Comparison of ENCODE assay signal across 19 cellular contexts in the genomic region with DNA sequence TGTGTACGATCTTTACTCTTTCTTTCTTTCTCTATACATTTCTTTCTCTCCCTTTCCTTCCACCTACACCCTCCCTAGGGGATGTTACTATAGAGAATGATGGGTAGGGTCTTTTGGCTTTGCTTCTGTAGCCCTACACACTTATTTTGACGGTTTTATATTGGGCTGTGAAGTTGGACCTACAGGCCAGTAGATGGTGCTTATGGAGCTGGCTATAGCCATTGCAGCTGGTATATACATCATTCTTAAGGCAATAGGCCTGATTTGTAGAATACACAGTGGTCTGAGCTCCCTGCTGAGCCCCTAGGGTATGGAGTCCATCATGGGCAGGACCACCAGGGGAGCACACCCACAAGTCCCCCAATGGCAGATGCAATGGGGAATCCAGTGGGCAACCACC.
A peak's percentile ranks its signal among the peaks of the same experiment; 100 is the strongest.
DNase-seq lines count a peak whose midpoint lies in the region; ATAC-seq, FAIRE-seq and TF ChIP-seq lines count a peak whose summit lies in the region.
"Had no signal": no experiment of that assay in that cellular context is flagged by ENCODE, and none has a peak within 500 bp of the region (broad histone marks: within the 10 kb centered on the region; RNA-seq: fewer than 3 reads in every experiment).

No MANE protein-coding gene starts in this region.

- H3K27me3 ChIP-seq in left ventricle myocardium inferior (ENCODE audit: low read depth) (no peaks in the 10 kb centered on the region), H1 (replicated peaks in 1 of 4; ENCODE audit: control insufficient read depth in 3 of 4, extremely low read depth in 1 of 4, insufficient read depth in 3 of 4, low read length in 3 of 4) (no peaks in the 10 kb centered on the region), mesendoderm (ENCODE audit: insufficient read depth, low read length, poor library complexity) (no peaks in the 10 kb centered on the region), neuronal stem cell (ENCODE audit: control insufficient read depth in 3 of 3, insufficient read depth in 3 of 3, low read depth in 1 of 3, low read length in 3 of 3) (no peaks in the 10 kb centered on the region)

- H2BK20ac ChIP-seq in H1 (ENCODE audit: low read length): no peak overlapping the region

- H3K9ac ChIP-seq in H1 (replicated peaks in 1 of 4; ENCODE audit: extremely low read depth in 1 of 4, low read depth in 3 of 4, low read length in 3 of 4): no peak overlapping the region
- no peak overlapping the region for H3K9ac ChIP-seq in mesendoderm (ENCODE audit: low read length)
- H3K9ac ChIP-seq in neuronal stem cell (ENCODE audit: low read depth, low read length, poor library complexity): no peak overlapping the region

- H3K27ac ChIP-seq in left ventricle myocardium inferior (replicated peaks) (no peak overlapping the region), H1 (ENCODE audit: low read depth, low read length) (no peak overlapping the region), mesendoderm (ENCODE audit: low read depth, low read length) (no peak overlapping the region), neuronal stem cell (replicated peaks; ENCODE audit: low read length) (no peak overlapping the region)

- H3K56ac ChIP-seq in H1 (replicated peaks; ENCODE audit: insufficient read length, low read depth, low read length) (no peak overlapping the region), mesendoderm (ENCODE audit: low read length) (no peak overlapping the region)

- POLR2A ChIA-PET in H1 (lab: Charles Lee; ENCODE audit: partially characterized antibody): no interaction called here

- H4K20me1 ChIP-seq in H1 (replicated peaks in 1 of 2; ENCODE audit: control insufficient read depth in 1 of 2, insufficient read depth in 2 of 2, low read length in 2 of 2): no peaks in the 10 kb centered on the region

- H3K4me3 ChIP-seq in left ventricle myocardium inferior (no peak overlapping the region), H1 (ENCODE audit: extremely low read depth in 1 of 4, insufficient read depth in 2 of 4, low read depth in 3 of 4, low read length in 4 of 4) (no peak overlapping the region), mesendoderm (ENCODE audit: low read length) (no peak overlapping the region), neuronal stem cell (ENCODE audit: low read length in 2 of 2) (no peak overlapping the region)
- H3K4me3 ChIP-seq: HAP-1 had no signal

- H3K4me1 ChIP-seq in left ventricle myocardium inferior: no peaks in the 10 kb centered on the region
- H3K4me1 ChIP-seq in H1 (replicated peaks in 1 of 4; ENCODE audit: control insufficient read depth in 3 of 4, insufficient read depth in 4 of 4, low read length in 3 of 4): no peaks in the 10 kb centered on the region
- H3K4me1 ChIP-seq in mesendoderm (ENCODE audit: control insufficient read depth, low read depth, low read length): no peaks in the 10 kb centered on the region
- no peaks in the 10 kb centered on the region for H3K4me1 ChIP-seq in neuronal stem cell (ENCODE audit: control insufficient read depth in 2 of 2, insufficient read depth in 1 of 2, low read depth in 1 of 2, low read length in 2 of 2)
- H3K4me1 ChIP-seq: HAP-1 had no signal

- H3K23ac ChIP-seq in H1 (ENCODE audit: insufficient read length) (no peak overlapping the region), mesendoderm (ENCODE audit: low read length) (no peak overlapping the region), neuronal stem cell (ENCODE audit: low read depth, low read length, poor library complexity) (no peak overlapping the region)

- no peak for TF ChIP-seq EP300 in H1 (IDR thresholded peaks at IDR 0.05; ENCODE audit: borderline replicate concordance in 1 of 2, low read depth in 2 of 2, low read length in 2 of 2)

- H2BK5ac ChIP-seq in H1 (ENCODE audit: low read depth, low read length) (no peak overlapping the region), mesendoderm (ENCODE audit: low read length) (no peak overlapping the region), neuronal stem cell (ENCODE audit: low read length) (no peak overlapping the region)

- ATAC-seq in left cardiac atrium (no peak), HG03354 (IDR thresholded peaks at IDR 0.05; ENCODE audit: poor library complexity, severe bottlenecking, unreplicated experiment) (no peak), HG02610 (IDR thresholded peaks at IDR 0.05; ENCODE audit: unreplicated experiment) (no peak)
- ATAC-seq: CD8-positive, alpha-beta T cell had no signal

- H3K23me2 ChIP-seq in H1 (ENCODE audit: low read depth, low read length): no peaks in the 10 kb centered on the region

- H4K91ac ChIP-seq in H1 (replicated peaks; ENCODE audit: insufficient read length, low read length) (no peak overlapping the region), neuronal stem cell (ENCODE audit: low read depth, low read length, poor library complexity) (no peak overlapping the region)

- H2AFZ ChIP-seq in H1 (ENCODE audit: low read length) (no peak overlapping the region), neuronal stem cell (ENCODE audit: low read length) (no peak overlapping the region)

- WGBS in H1 (ENCODE audit: extremely low coverage in 1 of 2, insufficient coverage in 1 of 2, insufficient read length in 1 of 2, insufficient replicate concordance in 2 of 2, low coverage in 1 of 2, low lambda C conversion rate in 2 of 2, missing lambda C conversion rate in 1 of 2), 2 experiments: 88% methylated on average over 2 of the region's 2 CpGs; no CpG with 5 or more reads in 1 of the 2 experiments
- WGBS in mesendoderm (ENCODE audit: extremely low coverage, insufficient coverage, low lambda C conversion rate): no CpG with 5 or more reads among the region's 2 CpGs
- no CpG with 5 or more reads among the region's 2 CpGs for WGBS in neuronal stem cell (ENCODE audit: extremely low coverage in 2 of 2, insufficient read length in 2 of 2, insufficient replicate concordance in 1 of 2), 2 donors

- CTCF ChIA-PET in H1 (lab: Charles Lee; ENCODE audit: partially characterized antibody): interaction anchor here (0.8 to 1.1 kb wide), 2 partner anchors 10 to 334 kb away, joined by 3 read pairs; no protein-coding TSS in a partner anchor

- intact Hi-C loops in left ventricle myocardium inferior (cut with micrococcal nuclease): no loop called here
- intact Hi-C loops in left cardiac atrium (cut with DNase I): no loop called here

- no peak overlapping the region for H2BK12ac ChIP-seq in H1 (ENCODE audit: low read depth, low read length)
- H2BK12ac ChIP-seq in neuronal stem cell (ENCODE audit: low read length): no peak overlapping the region

- TF ChIP-seq CTCF in left ventricle myocardium inferior (IDR thresholded peaks at IDR 0.05; ENCODE audit: borderline replicate concordance) (peak; percentile 15), H1 (IDR thresholded peaks at IDR 0.05; ENCODE audit: control extremely low read depth in 1 of 3, insufficient read depth in 1 of 3, low read depth in 1 of 3, low read length in 3 of 3) (no peak)

- peak; percentile 28 to 46 for TF ChIP-seq RAD21 in H1 (IDR thresholded peaks at IDR 0.05 in 1 of 2, conservative IDR thresholded peaks at IDR 0.05 in 1 of 2; ENCODE audit: low read depth in 2 of 2, low read length in 2 of 2)

- no peak for DNase-seq in left ventricle myocardium inferior
- no peak for DNase-seq in left cardiac atrium
- peak; percentile 0 for DNase-seq in NCI-H69 (lab: John Stamatoyannopoulos, UW)
- no peak for DNase-seq in H1 (ENCODE audit: low read depth in 1 of 2, low spot score in 2 of 2)
- DNase-seq in mesendoderm: peak; percentile 31
- no peak for DNase-seq in neuronal stem cell (ENCODE audit: low spot score)
- DNase-seq: ACHN; CD8-positive, alpha-beta T cell; COR-L47; DMS153; DMS79 treated with DMSO at 0.1 percent for 48 hours; EL; GDM1; GOT3 had no signal

- H3K14ac ChIP-seq in H1 (ENCODE audit: insufficient read length): no peak overlapping the region
- no peak overlapping the region for H3K14ac ChIP-seq in neuronal stem cell (ENCODE audit: low read length)

- H3K4ac ChIP-seq in H1 (replicated peaks; ENCODE audit: insufficient read length, low read depth, low read length): no peak overlapping the region
- no peak overlapping the region for H3K4ac ChIP-seq in mesendoderm (ENCODE audit: low read depth, low read length)
- H3K4ac ChIP-seq in neuronal stem cell (ENCODE audit: low read length): no peak overlapping the region

- H3K36me3 ChIP-seq in left ventricle myocardium inferior (no peaks in the 10 kb centered on the region), H1 (ENCODE audit: control insufficient read depth in 2 of 4, insufficient read depth in 4 of 4, low read length in 3 of 4) (no peaks in the 10 kb centered on the region), mesendoderm (ENCODE audit: control insufficient read depth, insufficient read depth, low read length) (no peaks in the 10 kb centered on the region), neuronal stem cell (replicated peaks in 1 of 2; ENCODE audit: control insufficient read depth in 2 of 2, insufficient read depth in 2 of 2, low read length in 2 of 2) (no peaks in the 10 kb centered on the region)
- H3K36me3 ChIP-seq: HAP-1 had no signal

- no peak overlapping the region for H4K8ac ChIP-seq in H1 (ENCODE audit: extremely low read depth, insufficient read depth, low read length)
- H4K8ac ChIP-seq in mesendoderm (ENCODE audit: low read depth, low read length): no peak overlapping the region
- H4K8ac ChIP-seq in neuronal stem cell (ENCODE audit: low read depth, low read length): no peak overlapping the region

- no peak overlapping the region for H2BK120ac ChIP-seq in H1 (replicated peaks; ENCODE audit: low read depth, low read length)
- H2BK120ac ChIP-seq in mesendoderm (ENCODE audit: low read depth, low read length): no peak overlapping the region
- no peak overlapping the region for H2BK120ac ChIP-seq in neuronal stem cell (ENCODE audit: low read depth, low read length)

- H3K18ac ChIP-seq in H1 (ENCODE audit: extremely low read depth, low read length): no peak overlapping the region
- no peak overlapping the region for H3K18ac ChIP-seq in mesendoderm (ENCODE audit: low read length)
- no peak overlapping the region for H3K18ac ChIP-seq in neuronal stem cell (ENCODE audit: low read length)

- peaks cover 16% of the 10 kb centered on the region for H3K9me3 ChIP-seq in left ventricle myocardium inferior (replicated peaks)
- H3K9me3 ChIP-seq in H1 (ENCODE audit: insufficient read depth in 2 of 2, low read depth in 1 of 2, low read length in 1 of 2): no peaks in the 10 kb centered on the region
- H3K9me3 ChIP-seq in neuronal stem cell (replicated peaks in 1 of 2; ENCODE audit: control insufficient read depth in 2 of 2, insufficient read depth in 1 of 2, low read depth in 1 of 2, low read length in 2 of 2): no peaks in the 10 kb centered on the region
- H3K9me3 ChIP-seq: HAP-1 had no signal

- H3K79me1 ChIP-seq in H1 (ENCODE audit: low read depth, low read length): no peaks in the 10 kb centered on the region
- no peaks in the 10 kb centered on the region for H3K79me1 ChIP-seq in mesendoderm (ENCODE audit: low read length)
- H3K79me1 ChIP-seq in neuronal stem cell (ENCODE audit: low read depth, low read length): no peaks in the 10 kb centered on the region

- H2BK15ac ChIP-seq in H1 (ENCODE audit: low read length): no peak overlapping the region
- no peak overlapping the region for H2BK15ac ChIP-seq in mesendoderm (replicated peaks; ENCODE audit: low read depth)
- H2BK15ac ChIP-seq in neuronal stem cell (ENCODE audit: low read length): no peak overlapping the region

- H3K4me2 ChIP-seq in H1 (ENCODE audit: insufficient read depth in 1 of 2, low read depth in 2 of 2, low read length in 2 of 2) (no peak overlapping the region), mesendoderm (ENCODE audit: low read length) (no peak overlapping the region), neuronal stem cell (ENCODE audit: insufficient read depth, low read length, poor library complexity, severe bottlenecking) (no peak overlapping the region)

- H2AK5ac ChIP-seq in H1 (ENCODE audit: low read depth, low read length) (no peak overlapping the region), mesendoderm (ENCODE audit: low read length) (no peak overlapping the region), neuronal stem cell (ENCODE audit: low read depth, low read length) (no peak overlapping the region)

- FAIRE-seq in H1 (lab: Jason Lieb, UNC): no peak
- FAIRE-seq: D721Med, GM12892 had no signal

- H3K79me2 ChIP-seq in H1 (ENCODE audit: control insufficient read depth in 1 of 2, insufficient read depth in 2 of 2, low read length in 2 of 2) (no peaks in the 10 kb centered on the region), mesendoderm (ENCODE audit: control insufficient read depth, insufficient read depth, low read length) (no peaks in the 10 kb centered on the region)

- H4K5ac ChIP-seq in H1 (ENCODE audit: insufficient read length, low read depth, low read length) (no peak overlapping the region), mesendoderm (ENCODE audit: low read length) (no peak overlapping the region)

- no peak for TF ChIP-seq POLR2A in H1 (IDR thresholded peaks at IDR 0.05; ENCODE audit: control extremely low read depth in 1 of 2, low read depth in 2 of 2, low read length in 2 of 2)

Comparison
In these comparisons a context has a peak if more than half of its experiments do, and no peak if none do; other contexts are left out.
1. DNase-seq: peak in NCI-H69 (single experiment) and mesendoderm (single experiment); none in left ventricle myocardium inferior (single experiment), left cardiac atrium (single experiment), H1 (0 of 2) and neuronal stem cell (single experiment).